In the genomic region with DNA sequence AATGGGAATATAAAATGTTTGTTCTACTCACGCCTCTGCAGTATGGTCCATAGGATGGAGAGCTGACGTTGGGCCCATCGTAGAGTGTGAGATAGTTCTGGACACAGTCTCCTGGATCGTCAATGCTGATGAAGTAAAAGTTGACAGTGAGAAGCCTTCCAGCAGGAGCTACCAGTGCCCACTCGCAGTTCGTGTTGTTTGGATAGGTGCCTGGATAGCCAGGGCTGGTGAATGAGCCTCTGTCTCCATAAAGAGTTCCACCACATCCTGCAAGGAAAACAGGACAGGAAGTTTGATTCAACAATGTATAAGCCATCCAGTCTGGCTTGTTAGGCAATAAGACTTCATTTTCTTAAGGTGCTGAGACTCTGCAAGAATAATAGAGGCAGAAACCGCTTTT, we compare ENCODE assay signal across 15 cellular contexts.
DNase-seq lines count a peak whose midpoint lies in the region.
"Had no signal": no experiment of that assay in that cellular context is flagged by ENCODE, and none has a peak within 500 bp of the region (broad histone marks: within the 10 kb centered on the region; RNA-seq: fewer than 3 reads in every experiment).

No MANE protein-coding gene starts in this region.

- H4K91ac ChIP-seq in mesenchymal stem cell (ENCODE audit: low read length) = no peak overlapping the region

- intact Hi-C loops in dendritic cell treated with granulocyte-macrophage colony-stimulating factor and Interleukin-4, amounts not matched to agents 40 ng/mL and 50 ng/mL, for 4 days (cut with micrococcal nuclease) = no loop called here

- no peaks in the 10 kb centered on the region for H3K9me3 Mint-ChIP-seq in dendritic cell treated with granulocyte-macrophage colony-stimulating factor and Interleukin-4, amounts not matched to agents 40 ng/mL and 50 ng/mL, for 4 days
- H3K9me3 Mint-ChIP-seq: activated naive CD4-positive, alpha-beta T cell treated with anti-CD3 and anti-CD28 coated beads for 36 hours; mesothelial cell of epicardium; stimulated activated naive CD8-positive, alpha-beta T cell treated with anti-CD3 and anti-CD28 coated beads, Interleukin-15, Interleukin-2, amounts not matched to agents 100 ng/mL and 50 ng/mL, for 24 hours had no signal

- H2BK12ac ChIP-seq in mesenchymal stem cell (ENCODE audit: low read length in 2 of 2) = no peak overlapping the region

- H2BK120ac ChIP-seq in mesenchymal stem cell (ENCODE audit: low read depth, low read length) = no peak overlapping the region

- no peak overlapping the region for H3K23ac ChIP-seq in mesenchymal stem cell (ENCODE audit: low read length in 2 of 2)

- 88% methylated on average over 7 of the region's 7 CpGs for WGBS in mesenchymal stem cell

- no peaks in the 10 kb centered on the region for H3K79me1 ChIP-seq in mesenchymal stem cell (replicated peaks; ENCODE audit: low read length, poor library complexity, severe bottlenecking)

- H3K9ac ChIP-seq in mesenchymal stem cell (ENCODE audit: low read length) = no peak overlapping the region

- H3K14ac ChIP-seq in mesenchymal stem cell (ENCODE audit: low read length in 2 of 2) = no peak overlapping the region

- H3K27me3 ChIP-seq in mesenchymal stem cell (ENCODE audit: control insufficient read depth in 1 of 2, insufficient read depth in 1 of 2, low read length in 2 of 2) = peaks cover under 1 to 7% of the 10 kb centered on the region in 2 experiments
- H3K27me3 ChIP-seq: breast epithelium, spleen had no signal

- H3K18ac ChIP-seq in mesenchymal stem cell (ENCODE audit: low read depth in 1 of 2, low read length in 2 of 2) = no peak overlapping the region

- no peaks in the 10 kb centered on the region for H3K36me3 Mint-ChIP-seq in dendritic cell treated with granulocyte-macrophage colony-stimulating factor and Interleukin-4, amounts not matched to agents 40 ng/mL and 50 ng/mL, for 4 days (ENCODE audit: low read depth)
- H3K36me3 Mint-ChIP-seq: mesothelial cell of epicardium had no signal

- H2BK5ac ChIP-seq in mesenchymal stem cell (ENCODE audit: low read depth, low read length, poor library complexity, severe bottlenecking) = no peak overlapping the region

- no peaks in the 10 kb centered on the region for H3K36me3 ChIP-seq in mesenchymal stem cell (ENCODE audit: control insufficient read depth in 1 of 2, insufficient read depth in 2 of 2, low read depth in 1 of 2, low read length in 2 of 2)
- H3K36me3 ChIP-seq: breast epithelium, spleen had no signal

- H3K27ac Mint-ChIP-seq in dendritic cell treated with granulocyte-macrophage colony-stimulating factor and Interleukin-4, amounts not matched to agents 40 ng/mL and 50 ng/mL, for 4 days = peak overlapping the region; percentile 7
- H3K27ac Mint-ChIP-seq: activated CD4-positive, alpha-beta T cell treated with anti-CD3 and anti-CD28 coated beads for 36 hours; activated naive CD4-positive, alpha-beta T cell treated with anti-CD3 and anti-CD28 coated beads for 36 hours; mesothelial cell of epicardium; stimulated activated naive CD8-positive, alpha-beta T cell treated with anti-CD3 and anti-CD28 coated beads, Interleukin-15, Interleukin-2, amounts not matched to agents 100 ng/mL and 50 ng/mL, for 24 hours had no signal

- no peaks in the 10 kb centered on the region for H3K9me3 ChIP-seq in mesenchymal stem cell (ENCODE audit: control insufficient read depth, low read length)
- H3K9me3 ChIP-seq: breast epithelium, spleen had no signal

- DNase-seq in DMS53 treated with DMSO at 0.1 percent for 48 hours (lab: John Stamatoyannopoulos, UW; ENCODE audit: unreplicated experiment) (peak; percentile 24), M059J (ENCODE audit: low read depth) (peak; percentile 58), mesenchymal stem cell (no peak), NCI-H774 (lab: John Stamatoyannopoulos, UW) (no peak), kidney glomerular epithelial cell (lab: John Stamatoyannopoulos, UW) (no peak), cortex of kidney (lab: John Stamatoyannopoulos, UW) (no peak)
- DNase-seq in activated naive CD4-positive, alpha-beta T cell treated with Interleukin-2 at 50 U/mL for 16 hours = no peak
- DNase-seq: NCI-H524 treated with DMSO at 0.1 percent for 48 hours had no signal

- no peak overlapping the region for H3K4ac ChIP-seq in mesenchymal stem cell (ENCODE audit: low read depth in 1 of 2, low read length in 2 of 2)

- no peak overlapping the region for H2AK5ac ChIP-seq in mesenchymal stem cell (ENCODE audit: low read length, severe bottlenecking)

- H3K27ac ChIP-seq in mesenchymal stem cell (ENCODE audit: low read length, poor library complexity, severe bottlenecking) = no peak overlapping the region
- H3K27ac ChIP-seq: breast epithelium, spleen had no signal

- H3K4me2 ChIP-seq in mesenchymal stem cell (ENCODE audit: low read length, poor library complexity, severe bottlenecking) = no peak overlapping the region

- H3K4me1 ChIP-seq in mesenchymal stem cell (ENCODE audit: control insufficient read depth, insufficient read depth, low read depth, low read length) = no peaks in the 10 kb centered on the region
- H3K4me1 ChIP-seq: breast epithelium had no signal

- peak overlapping the region; percentile 76 for H2AFZ ChIP-seq in mesenchymal stem cell (ENCODE audit: low read depth, low read length)

- no peak overlapping the region for H3K4me3 Mint-ChIP-seq in dendritic cell treated with granulocyte-macrophage colony-stimulating factor and Interleukin-4, amounts not matched to agents 40 ng/mL and 50 ng/mL, for 4 days
- H3K4me3 Mint-ChIP-seq: activated CD4-positive, alpha-beta T cell treated with anti-CD3 and anti-CD28 coated beads for 36 hours; activated naive CD4-positive, alpha-beta T cell treated with anti-CD3 and anti-CD28 coated beads for 36 hours; mesothelial cell of epicardium; stimulated activated naive CD8-positive, alpha-beta T cell treated with anti-CD3 and anti-CD28 coated beads, Interleukin-15, Interleukin-2, amounts not matched to agents 100 ng/mL and 50 ng/mL, for 24 hours had no signal

- peaks cover 26% of the 10 kb centered on the region for H3K4me1 Mint-ChIP-seq in dendritic cell treated with granulocyte-macrophage colony-stimulating factor and Interleukin-4, amounts not matched to agents 40 ng/mL and 50 ng/mL, for 4 days (ENCODE audit: low read depth)
- H3K4me1 Mint-ChIP-seq: mesothelial cell of epicardium had no signal

- no peak overlapping the region for H2BK15ac ChIP-seq in mesenchymal stem cell (ENCODE audit: low read depth, poor library complexity, severe bottlenecking)

- no peak overlapping the region for H4K8ac ChIP-seq in mesenchymal stem cell (ENCODE audit: low read length)

- no peak overlapping the region for H3K4me3 ChIP-seq in mesenchymal stem cell (ENCODE audit: insufficient read depth in 1 of 2, low read depth in 1 of 2, low read length in 2 of 2)
- H3K4me3 ChIP-seq: breast epithelium, spleen had no signal

- no peaks in the 10 kb centered on the region for H3K27me3 Mint-ChIP-seq in dendritic cell treated with granulocyte-macrophage colony-stimulating factor and Interleukin-4, amounts not matched to agents 40 ng/mL and 50 ng/mL, for 4 days
- H3K27me3 Mint-ChIP-seq: stimulated activated naive CD8-positive, alpha-beta T cell treated with anti-CD3 and anti-CD28 coated beads, Interleukin-15, Interleukin-2, amounts not matched to agents 100 ng/mL and 50 ng/mL, for 24 hours had no signal

Comparison
In these comparisons a context has a peak if more than half of its experiments do, and no peak if none do; other contexts are left out.
1. DNase-seq: peak in DMS53 treated with DMSO at 0.1 percent for 48 hours (single experiment) and M059J (single experiment); none in mesenchymal stem cell (single experiment), activated naive CD4-positive, alpha-beta T cell treated with Interleukin-2 at 50 U/mL for 16 hours (single experiment), NCI-H774 (single experiment), kidney glomerular epithelial cell (single experiment) and cortex of kidney (single experiment).